9 cellular contexts compared by ENCODE assay signal in the genomic region with DNA sequence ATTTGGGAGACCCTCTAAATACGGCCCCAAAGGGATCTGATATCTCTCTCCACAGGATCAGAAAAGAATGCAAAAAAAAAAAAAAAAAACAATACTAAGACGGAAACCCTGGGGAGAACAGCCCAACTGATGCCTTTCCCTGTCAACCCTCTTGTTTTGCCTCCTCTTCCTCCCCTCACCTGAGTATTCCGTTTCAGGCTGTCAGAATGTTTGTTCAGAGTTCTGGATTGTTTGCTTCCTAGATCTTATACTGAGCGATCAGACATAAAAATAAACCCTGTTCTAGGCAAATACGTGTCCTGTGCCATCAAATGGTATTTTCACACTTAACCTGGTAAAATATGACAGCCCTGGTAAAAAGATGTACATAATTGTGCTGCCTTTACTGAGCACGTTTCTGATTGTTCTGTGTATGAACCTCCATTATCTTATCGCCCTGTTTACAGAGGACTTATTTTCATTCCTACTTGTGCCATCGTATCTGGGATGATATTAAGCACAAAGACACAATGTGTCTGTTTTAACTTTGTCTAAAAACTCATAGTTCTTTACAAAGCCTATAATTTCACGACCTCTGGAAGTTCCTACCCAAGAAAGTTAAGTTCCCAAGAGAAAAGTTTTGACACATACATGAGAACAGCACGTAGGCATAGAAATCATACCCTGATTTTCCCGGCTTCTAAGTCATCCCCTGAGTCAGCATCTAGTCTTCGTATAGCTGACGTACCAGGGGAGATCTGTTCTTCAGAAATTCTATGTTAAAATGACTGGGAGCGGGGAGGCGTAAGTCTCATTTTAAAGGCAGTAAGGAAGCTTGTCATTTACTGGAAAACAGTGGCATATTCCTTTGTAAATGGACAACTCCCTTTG. TPM values are rescaled to one million over a fixed set of nuclear protein-coding genes. Genes with fewer than 3 reads are reported as not detected.
DNase-seq lines count a peak whose midpoint lies in the region; ATAC-seq and TF ChIP-seq lines count a peak whose summit lies in the region.
"Had no signal": no experiment of that assay in that cellular context is flagged by ENCODE, and none has a peak within 500 bp of the region (broad histone marks: within the 10 kb centered on the region; RNA-seq: fewer than 3 reads in every experiment).

No MANE protein-coding gene starts in this region.

- H3K27me3 Mint-ChIP-seq in progenitor cell of endocrine pancreas, result no peaks in the 10 kb centered on the region

- peak overlapping the region; percentile 99 for H3K27ac Mint-ChIP-seq in progenitor cell of endocrine pancreas

- no peak for TF ChIP-seq CTCF in progenitor cell of endocrine pancreas (IDR thresholded peaks at IDR 0.05; ENCODE audit: unreplicated experiment)

- DNase-seq in Caki2 (ENCODE audit: low read depth), result peak; percentile 4
- peak; percentile 81 for DNase-seq in RPMI7951 (ENCODE audit: low read depth)
- DNase-seq in epithelial cell of prostate (ENCODE audit: low read depth, low spot score), result no peak
- DNase-seq in progenitor cell of endocrine pancreas (ENCODE audit: low spot score, unreplicated experiment), result no peak
- no peak for DNase-seq in NCI-H446 (lab: John Stamatoyannopoulos, UW)

- no peaks in the 10 kb centered on the region for H3K36me3 Mint-ChIP-seq in progenitor cell of endocrine pancreas (ENCODE audit: insufficient read depth)

- H3K27ac ChIP-seq in epithelial cell of prostate, result peak overlapping the region; percentile 100
- H3K27ac ChIP-seq: HL-60 had no signal

- in situ Hi-C loops in Caki2 (cut with HindIII; ENCODE audit: low pct_unique_long_range_greater_than_20kb, low sequenced_read_pairs), result no loop called here

- no peaks in the 10 kb centered on the region for H3K9me3 Mint-ChIP-seq in progenitor cell of endocrine pancreas (ENCODE audit: low read depth)

- H3K4me1 Mint-ChIP-seq in progenitor cell of endocrine pancreas (ENCODE audit: low read depth), result peaks cover 34% of the 10 kb centered on the region

- H3K4me3 Mint-ChIP-seq in progenitor cell of endocrine pancreas (ENCODE audit: low read depth), result peak overlapping the region; percentile 57

- ATAC-seq in GM18909 (IDR thresholded peaks at IDR 0.05; ENCODE audit: poor library complexity, unreplicated experiment), result no peak
- ATAC-seq in GM18873 (IDR thresholded peaks at IDR 0.05; ENCODE audit: low FRiP score, unreplicated experiment), result no peak
- ATAC-seq in GM21723 (IDR thresholded peaks at IDR 0.05; ENCODE audit: unreplicated experiment), result no peak

RNA-seq across cellular contexts. Expression of a gene that starts 0.9 kb away (rescaled TPM):
- 23.6 and 38.7 TPM in 2 replicates for total RNA-seq in Caki2 (2014; rRNA removed; shearing (Covaris generic); ENCODE audit: low replicate concordance)
- total RNA-seq in RPMI7951 (2014; rRNA removed; shearing (Covaris generic)), result 127 and 162 TPM in 2 replicates
- 25.8 and 27.0 TPM in 2 replicates for total RNA-seq in progenitor cell of endocrine pancreas

Comparison
In these comparisons a context has a peak if more than half of its experiments do, and no peak if none do; other contexts are left out.
1. DNase-seq: peak in Caki2 (single experiment) and RPMI7951 (single experiment); none in epithelial cell of prostate (single experiment), progenitor cell of endocrine pancreas (single experiment) and NCI-H446 (0 of 2).